Comparison of ENCODE assay signal across 10 cellular contexts in genomic region chr1:236361909-236362590, GRCh38. TPM values are rescaled to one million over a fixed set of nuclear protein-coding genes. Genes with fewer than 3 reads are reported as not detected.
"Had no signal": no experiment of that assay in that cellular context is flagged by ENCODE, and none has a peak within 500 bp of the region (broad histone marks: within the 10 kb centered on the region; RNA-seq: fewer than 3 reads in every experiment).

No MANE protein-coding gene starts in this region.

- ATAC-seq: HCT116, HepG2 had no signal

- H3K36me3 ChIP-seq: HAP-1 had no signal

- DNase-seq: GOT3, H7, HFFc6, IMR-90, KBM-7 had no signal

- H3K4me3 Mint-ChIP-seq: HFFc6 had no signal

- H3K4me2 ChIP-seq: KMS-11 had no signal

- H3K9ac ChIP-seq: KMS-11 had no signal

- H3K27ac ChIP-seq: HL-60, KMS-11 had no signal

- H3K27ac Mint-ChIP-seq: HFFc6 had no signal

- H3K4me1 ChIP-seq: HAP-1 had no signal

- H3K4me3 ChIP-seq: HAP-1 had no signal

RNA-seq across cellular contexts. Expression of gene EDARADD, which starts 32.0 kb away (rescaled TPM):
- total RNA-seq: HepG2, IMR-90 had no signal
- polyA plus RNA-seq: IMR-90 had no signal
